In the genomic region with DNA sequence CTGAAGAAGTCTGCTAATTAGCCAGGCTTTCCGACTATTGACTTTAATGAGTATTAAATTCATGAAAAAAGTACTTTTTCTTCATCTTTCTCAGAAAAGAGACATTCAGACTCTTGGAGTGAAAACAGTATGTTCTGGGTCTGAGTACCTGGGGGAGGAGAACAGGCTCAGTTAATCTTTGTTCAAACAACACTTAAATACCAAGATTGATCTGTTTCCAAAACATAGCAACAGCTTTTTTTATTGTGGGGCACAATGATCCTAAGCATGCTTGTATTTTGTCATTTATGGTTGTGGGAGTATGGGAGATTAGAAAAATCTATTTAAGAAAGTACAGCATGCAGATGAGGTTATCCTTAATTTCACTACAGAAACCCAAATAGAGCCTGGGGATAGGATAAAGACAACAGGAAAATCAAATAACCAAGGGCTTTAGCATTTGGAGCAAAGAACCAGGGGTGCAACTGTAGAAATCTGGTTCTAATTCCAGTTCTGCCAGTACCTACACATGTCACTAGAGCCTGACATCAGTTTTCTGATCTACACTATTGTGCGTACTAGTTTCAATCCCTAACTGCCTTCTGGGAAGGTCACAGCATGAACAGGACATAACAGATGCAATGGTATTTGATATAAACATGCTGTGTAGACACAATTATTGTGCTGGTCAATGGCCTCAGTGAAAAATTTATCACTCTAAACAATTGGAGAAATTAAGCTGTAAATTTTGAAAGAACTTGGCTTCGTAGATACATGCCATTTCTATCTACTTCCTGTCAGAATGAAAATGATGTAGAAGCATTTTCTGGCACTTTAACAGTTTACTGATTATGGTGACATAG, we compare ENCODE assay signal across 23 cellular contexts.
A peak's percentile ranks its signal among the peaks of the same experiment; 100 is the strongest.
DNase-seq lines count a peak whose midpoint lies in the region; ATAC-seq and TF ChIP-seq lines count a peak whose summit lies in the region.
"Had no signal": no experiment of that assay in that cellular context is flagged by ENCODE, and none has a peak within 500 bp of the region (broad histone marks: within the 10 kb centered on the region; RNA-seq: fewer than 3 reads in every experiment).

No MANE protein-coding gene starts in this region.

- no peaks in the 10 kb centered on the region for H3K9me3 Mint-ChIP-seq in progenitor cell of endocrine pancreas (ENCODE audit: low read depth)
- H3K9me3 Mint-ChIP-seq in activated T-cell treated with anti-CD3 and anti-CD28 coated beads, Interleukin-2, amount 50 U/mL, for 72 hours, result peaks cover 0 to 2% of the 10 kb centered on the region in 2 donors
- H3K9me3 Mint-ChIP-seq: activated naive CD4-positive, alpha-beta T cell treated with anti-CD3 and anti-CD28 coated beads, Interleukin-2, amount 50 U/mL, for 24 hours; natural killer cell had no signal

- no peaks in the 10 kb centered on the region for H3K36me3 ChIP-seq in esophagus squamous epithelium
- H3K36me3 ChIP-seq: BLaER1 treated with 17β-estradiol and CSF1 and Interleukin-3, amounts not matched to agents 10 nM and 100 nM; colonic mucosa; gastroesophageal sphincter; left ventricle myocardium inferior; stomach; tibial artery had no signal

- no peaks in the 10 kb centered on the region for H3K9me3 ChIP-seq in esophagus squamous epithelium
- H3K9me3 ChIP-seq: colonic mucosa, gastroesophageal sphincter, left ventricle myocardium inferior, stomach, tibial artery had no signal

- ATAC-seq in activated T-cell treated with anti-CD3 and anti-CD28 coated beads, Interleukin-2, amount 50 U/mL, for 72 hours (replicated peaks in 1 of 2), result no peak
- ATAC-seq: gastroesophageal sphincter, natural killer cell had no signal

- peaks cover 13 to 52% (median 31%) of the 10 kb centered on the region in 3 donors for H3K4me1 ChIP-seq in esophagus squamous epithelium
- H3K4me1 ChIP-seq: colonic mucosa had no signal

- no peaks in the 10 kb centered on the region for H3K27me3 Mint-ChIP-seq in progenitor cell of endocrine pancreas
- H3K27me3 Mint-ChIP-seq in activated T-cell treated with anti-CD3 and anti-CD28 coated beads, Interleukin-2, amount 50 U/mL, for 72 hours (ENCODE audit: low read depth), result no peaks in the 10 kb centered on the region

- WGBS in esophagus squamous epithelium, 2 donors, result 55 to 56% methylated on average over 3 of the region's 3 CpGs

- H3K27me3 ChIP-seq in esophagus squamous epithelium, result no peaks in the 10 kb centered on the region
- H3K27me3 ChIP-seq: BLaER1 treated with 17β-estradiol and CSF1 and Interleukin-3, amounts not matched to agents 10 nM and 100 nM; colonic mucosa; stomach; tibial artery had no signal

- peak overlapping the region; percentile 20 for H3K4me3 Mint-ChIP-seq in progenitor cell of endocrine pancreas (ENCODE audit: low read depth)
- H3K4me3 Mint-ChIP-seq in activated T-cell treated with anti-CD3 and anti-CD28 coated beads, Interleukin-2, amount 50 U/mL, for 72 hours, result no peak overlapping the region
- H3K4me3 Mint-ChIP-seq: activated naive CD4-positive, alpha-beta T cell treated with anti-CD3 and anti-CD28 coated beads, Interleukin-2, amount 50 U/mL, for 24 hours; natural killer cell had no signal

- TF ChIP-seq CTCF in esophagus squamous epithelium (IDR thresholded peaks at IDR 0.05), result no peak
- TF ChIP-seq CTCF in progenitor cell of endocrine pancreas (IDR thresholded peaks at IDR 0.05; ENCODE audit: unreplicated experiment), result no peak
- TF ChIP-seq CTCF in coronary artery (IDR thresholded peaks at IDR 0.05), result no peak

- H3K27ac ChIP-seq in esophagus squamous epithelium (peak overlapping the region; percentile 19 to 78 (median 44)), coronary artery (no peak overlapping the region)
- H3K27ac ChIP-seq: colonic mucosa, gastroesophageal sphincter, left ventricle myocardium inferior, tibial artery had no signal

- peak overlapping the region; percentile 33 for H3K27ac Mint-ChIP-seq in progenitor cell of endocrine pancreas
- no peak overlapping the region for H3K27ac Mint-ChIP-seq in activated T-cell treated with anti-CD3 and anti-CD28 coated beads, Interleukin-2, amount 50 U/mL, for 72 hours
- H3K27ac Mint-ChIP-seq: activated naive CD4-positive, alpha-beta T cell treated with anti-CD3 and anti-CD28 coated beads, Interleukin-2, amount 50 U/mL, for 24 hours; natural killer cell had no signal

- in situ Hi-C loops in G401 (cut with HindIII; ENCODE audit: low sequenced_read_pairs), result no loop called here

- H3K4me3 ChIP-seq in esophagus squamous epithelium (no peak overlapping the region), coronary artery (no peak overlapping the region)
- H3K4me3 ChIP-seq: BLaER1 treated with 17β-estradiol and CSF1 and Interleukin-3, amounts not matched to agents 10 nM and 100 nM; colonic mucosa; gastroesophageal sphincter; left ventricle myocardium inferior; stomach; tibial artery had no signal

- no peak for TF ChIP-seq POLR2A in esophagus squamous epithelium (IDR thresholded peaks at IDR 0.05)

- H3K4me1 Mint-ChIP-seq in progenitor cell of endocrine pancreas (ENCODE audit: low read depth), result peaks cover 38% of the 10 kb centered on the region
- no peaks in the 10 kb centered on the region for H3K4me1 Mint-ChIP-seq in activated T-cell treated with anti-CD3 and anti-CD28 coated beads, Interleukin-2, amount 50 U/mL, for 72 hours (ENCODE audit: low read depth)
- H3K4me1 Mint-ChIP-seq: activated naive CD4-positive, alpha-beta T cell treated with anti-CD3 and anti-CD28 coated beads, Interleukin-2, amount 50 U/mL, for 24 hours; natural killer cell had no signal

- intact Hi-C loops in esophagus squamous epithelium (cut with DNase I), result no loop called here

- H3K36me3 Mint-ChIP-seq in progenitor cell of endocrine pancreas (ENCODE audit: insufficient read depth), result no peaks in the 10 kb centered on the region
- H3K36me3 Mint-ChIP-seq in activated T-cell treated with anti-CD3 and anti-CD28 coated beads, Interleukin-2, amount 50 U/mL, for 72 hours (ENCODE audit: insufficient read depth in 2 of 2), result peaks cover 0 to 2% of the 10 kb centered on the region in 2 donors
- H3K36me3 Mint-ChIP-seq: activated naive CD4-positive, alpha-beta T cell treated with anti-CD3 and anti-CD28 coated beads, Interleukin-2, amount 50 U/mL, for 24 hours; natural killer cell had no signal

- peak; percentile 46 for DNase-seq in G401 (ENCODE audit: low spot score)
- DNase-seq in NCI-H69 (lab: John Stamatoyannopoulos, UW), result peak; percentile 16
- DNase-seq in esophagus squamous epithelium (lab: John Stamatoyannopoulos, UW), result no peak
- no peak for DNase-seq in progenitor cell of endocrine pancreas (ENCODE audit: low spot score, unreplicated experiment)
- no peak for DNase-seq in activated T-cell treated with anti-CD3 and anti-CD28 coated beads, Interleukin-2, amount 50 U/mL, for 72 hours
- DNase-seq in coronary artery (ENCODE audit: low spot score), result no peak
- DNase-seq in LoVo (ENCODE audit: low spot score), result no peak
- DNase-seq: activated CD4-positive, alpha-beta T cell treated with anti-CD3 and anti-CD28 coated beads, Interleukin-2, amount 50 U/mL, for 48 hours; activated CD8-positive, alpha-beta memory T cell treated with anti-CD3 and anti-CD28 coated beads, Interleukin-2, amount 50 U/mL, for 4 hours; colonic mucosa; effector memory CD4-positive, alpha-beta T cell; KG1; left ventricle myocardium inferior; natural killer cell; NCI-H1436; NCI-H446; SHP77 treated with DMSO at 0.1 percent for 48 hours; stomach; T-helper 1 cell; tibial artery had no signal

Comparison
In these comparisons a context has a peak if more than half of its experiments do, and no peak if none do; other contexts are left out.
1. DNase-seq: peak in G401 (single experiment) and NCI-H69 (single experiment); none in esophagus squamous epithelium (single experiment), progenitor cell of endocrine pancreas (single experiment), activated T-cell treated with anti-CD3 and anti-CD28 coated beads, Interleukin-2, amount 50 U/mL, for 72 hours (0 of 2), coronary artery (single experiment) and LoVo (single experiment).
2. H3K27ac ChIP-seq: peak in esophagus squamous epithelium (4 of 4); none in coronary artery (0 of 2).